Comparison of ENCODE assay signal across 8 cellular contexts in genomic region chr5:181221105-181221791, GRCh38. TPM values are rescaled to one million over a fixed set of nuclear protein-coding genes. Genes with fewer than 3 reads are reported as not detected.
DNase-seq lines count a peak whose midpoint lies in the region; ATAC-seq and TF ChIP-seq lines count a peak whose summit lies in the region.

No MANE protein-coding gene starts in this region.

- H3K36me3 ChIP-seq in endodermal cell (ENCODE audit: control insufficient read depth, insufficient read depth, low read length) (peaks cover 1% of the 10 kb centered on the region), sigmoid colon (no peaks in the 10 kb centered on the region)

- CTCF ChIA-PET in GM10248 (lab: Yijun Ruan, JAX), result interaction anchor here (1.9 kb wide), 1 partner anchor 14 kb away, joined by 7 read pairs; no protein-coding TSS in a partner anchor

- no peaks in the 10 kb centered on the region for H3K9me3 ChIP-seq in endodermal cell (ENCODE audit: control insufficient read depth, low read length)
- no peaks in the 10 kb centered on the region for H3K9me3 ChIP-seq in sigmoid colon

- TF ChIP-seq CTCF in GM20000 (IDR thresholded peaks at IDR 0.05; ENCODE audit: extremely low read depth, missing control alignments) (no peak), endodermal cell (conservative IDR thresholded peaks at IDR 0.05) (no peak), sigmoid colon (IDR thresholded peaks at IDR 0.05) (no peak), GM10248 (IDR thresholded peaks at IDR 0.05; ENCODE audit: control extremely low read depth, extremely low read depth, low read depth, missing control alignments) (no peak)

- H3K9ac ChIP-seq in endodermal cell (ENCODE audit: extremely low read depth, low read length, poor library complexity, severe bottlenecking), result no peak overlapping the region

- ATAC-seq in GM19328 (IDR thresholded peaks at IDR 0.05; ENCODE audit: unreplicated experiment), result no peak

- intact Hi-C loops in sigmoid colon (cut with DNase I), result no loop called here

- peaks cover 59% of the 10 kb centered on the region for H3K4me1 Mint-ChIP-seq in T-helper 1 cell treated with Interleukin-12 subunit alpha and Interleukin-12 subunit beta and Interleukin-4 antibody, amounts not matched to agents 30 μg/mL and 1 μg/mL, for 36 hours (ENCODE audit: low read depth)
- H3K4me1 Mint-ChIP-seq in endodermal cell, result peaks cover 6% of the 10 kb centered on the region

- H3K27me3 ChIP-seq in endodermal cell (ENCODE audit: control insufficient read depth, insufficient read depth, low read length, poor library complexity, severe bottlenecking) (peaks cover 6% of the 10 kb centered on the region), sigmoid colon (no peaks in the 10 kb centered on the region)

- DNase-seq in GM20000 (ENCODE audit: low spot score) (peak; percentile 7), endodermal cell (no peak), sigmoid colon (no peak), GM10248 (ENCODE audit: extremely low spot score) (no peak), amniotic stem cell (lab: John Stamatoyannopoulos, UW) (no peak), DMS79 treated with DMSO at 0.1 percent for 48 hours (lab: John Stamatoyannopoulos, UW) (no peak)

- POLR2A ChIA-PET in GM10248 (lab: Yijun Ruan, JAX), result interaction anchor here (2.6 kb wide), 1 partner anchor 30 kb away, joined by 7 read pairs; no protein-coding TSS in a partner anchor

- TF ChIP-seq EP300 in sigmoid colon (IDR thresholded peaks at IDR 0.05), result no peak

- H3K4me1 ChIP-seq in endodermal cell (ENCODE audit: control insufficient read depth, insufficient read depth, low read length) (peaks cover 2% of the 10 kb centered on the region), sigmoid colon (peaks cover 4 to 51% (median 39%) of the 10 kb centered on the region in 4 donors)

- no peak overlapping the region for H3K27ac ChIP-seq in endodermal cell (ENCODE audit: low read depth, low read length)
- H3K27ac ChIP-seq in sigmoid colon, result peak overlapping the region; percentile 96 to 98 (median 96)

- peak overlapping the region; percentile 99 for H3K27ac Mint-ChIP-seq in T-helper 1 cell treated with Interleukin-12 subunit alpha and Interleukin-12 subunit beta and Interleukin-4 antibody, amounts not matched to agents 30 μg/mL and 1 μg/mL, for 36 hours
- H3K27ac Mint-ChIP-seq in endodermal cell, result peak overlapping the region; percentile 95

- peaks cover 14% of the 10 kb centered on the region for H3K27me3 Mint-ChIP-seq in T-helper 1 cell treated with Interleukin-12 subunit alpha and Interleukin-12 subunit beta and Interleukin-4 antibody, amounts not matched to agents 30 μg/mL and 1 μg/mL, for 36 hours (ENCODE audit: low read depth)
- H3K27me3 Mint-ChIP-seq in endodermal cell (ENCODE audit: insufficient read depth), result peaks cover 21% of the 10 kb centered on the region

- peaks cover 9% of the 10 kb centered on the region for H3K36me3 Mint-ChIP-seq in T-helper 1 cell treated with Interleukin-12 subunit alpha and Interleukin-12 subunit beta and Interleukin-4 antibody, amounts not matched to agents 30 μg/mL and 1 μg/mL, for 36 hours (ENCODE audit: low read depth)
- H3K36me3 Mint-ChIP-seq in endodermal cell (ENCODE audit: low read depth), result peaks cover 4% of the 10 kb centered on the region

- 66 to 73% methylated on average over 15 to 27 of the region's 27 CpGs for WGBS in endodermal cell (ENCODE audit: insufficient coverage in 1 of 2, insufficient read length in 1 of 2), 2 experiments
- 52 to 80% methylated on average over 27 of the region's 27 CpGs for WGBS in sigmoid colon, 2 donors

- H3K4me3 ChIP-seq in endodermal cell (ENCODE audit: low read length), result peak overlapping the region; percentile 93
- H3K4me3 ChIP-seq in sigmoid colon, result no peak overlapping the region

- H3K4me3 Mint-ChIP-seq in T-helper 1 cell treated with Interleukin-12 subunit alpha and Interleukin-12 subunit beta and Interleukin-4 antibody, amounts not matched to agents 30 μg/mL and 1 μg/mL, for 36 hours, result peak overlapping the region; percentile 98
- peak overlapping the region; percentile 92 for H3K4me3 Mint-ChIP-seq in endodermal cell

- H3K9me3 Mint-ChIP-seq in T-helper 1 cell treated with Interleukin-12 subunit alpha and Interleukin-12 subunit beta and Interleukin-4 antibody, amounts not matched to agents 30 μg/mL and 1 μg/mL, for 36 hours, result no peaks in the 10 kb centered on the region
- no peaks in the 10 kb centered on the region for H3K9me3 Mint-ChIP-seq in endodermal cell

- TF ChIP-seq POLR2A in sigmoid colon (IDR thresholded peaks at IDR 0.05), result no peak

RNA-seq across cellular contexts. Expression of gene TRIM41, which starts 1.8 kb away (rescaled TPM):
- total RNA-seq in endodermal cell (10 to 100 TPM; 37.5 to 41.7 TPM), sigmoid colon (10 to 100 TPM in 2 of 4 donors, 1 to 10 TPM in 2; 8.2 to 15.3 (median 11.8) TPM)
- 29.1 TPM for polyA plus RNA-seq in endodermal cell (2013, experiment 1 of 2)
- 23.7 TPM for polyA plus RNA-seq in endodermal cell (2013, experiment 2 of 2)
- 10 to 100 TPM; 13.2 to 25.3 (median 19.0) TPM for polyA plus RNA-seq in sigmoid colon

RNA-seq across cellular contexts. Expression of gene TRIM7, which starts 16.3 kb away (rescaled TPM):
- total RNA-seq in endodermal cell, result not detected
- 0.21 TPM for polyA plus RNA-seq in endodermal cell (2013, experiment 1 of 2)
- polyA plus RNA-seq in endodermal cell (2013, experiment 2 of 2), result 0.29 TPM
- total RNA-seq in sigmoid colon, result 1 to 10 TPM in 3 of 4 donors, under 1 TPM in 1; 0.55 to 2.1 (median 1.1) TPM
- polyA plus RNA-seq in sigmoid colon, result 1 to 10 TPM in 2 of 3 donors, under 1 TPM in 1; 0.60 to 5.3 (median 3.2) TPM

RNA-seq across cellular contexts. Expression of gene RACK1, which starts 22.5 kb away (rescaled TPM):
- total RNA-seq in endodermal cell (1,000 to 10,000 TPM; 1,942 to 1,975 TPM), sigmoid colon (1,000 to 10,000 TPM; 2,029 to 2,209 (median 2,163) TPM)
- 2,359 TPM for polyA plus RNA-seq in endodermal cell (2013, experiment 1 of 2)
- 2,067 TPM for polyA plus RNA-seq in endodermal cell (2013, experiment 2 of 2)
- 1,000 to 10,000 TPM; 1,821 to 2,943 (median 2,181) TPM for polyA plus RNA-seq in sigmoid colon

RNA-seq across cellular contexts. Expression of gene TRIM52, which starts 39.7 kb away (rescaled TPM):
- 1 to 10 TPM; 5.3 to 5.9 TPM for total RNA-seq in endodermal cell
- polyA plus RNA-seq in endodermal cell (2013, experiment 1 of 2), result 8.0 TPM
- 5.8 TPM for polyA plus RNA-seq in endodermal cell (2013, experiment 2 of 2)
- 10 to 100 TPM in 3 of 4 donors, 1 to 10 TPM in 1; 7.1 to 26.9 (median 16.0) TPM for total RNA-seq in sigmoid colon
- polyA plus RNA-seq in sigmoid colon, result 1 to 10 TPM; 4.2 to 9.6 (median 5.8) TPM
